In the genomic region with DNA sequence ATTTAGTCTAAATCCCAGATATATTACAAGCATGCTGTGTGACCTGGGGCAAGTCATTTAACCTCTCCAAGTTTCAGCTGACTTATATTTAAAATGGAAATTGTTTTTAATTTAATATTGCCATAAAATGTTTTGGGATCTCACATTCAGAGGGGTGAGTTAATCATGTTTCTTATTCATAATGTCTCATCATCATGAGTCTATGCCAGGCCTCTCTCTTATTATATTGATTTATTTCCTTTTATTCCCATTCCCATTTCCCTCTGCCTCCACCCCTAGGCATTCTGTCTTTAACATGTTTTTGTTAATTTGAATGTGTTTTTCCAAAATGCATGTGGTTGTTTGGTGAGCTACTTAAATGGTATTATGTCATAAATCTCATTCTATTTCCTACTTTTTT, we compare ENCODE assay signal across 16 cellular contexts. TPM values are rescaled to one million over a fixed set of nuclear protein-coding genes. Genes with fewer than 3 reads are reported as not detected.
"Had no signal": no experiment of that assay in that cellular context is flagged by ENCODE, and none has a peak within 500 bp of the region (broad histone marks: within the 10 kb centered on the region; RNA-seq: fewer than 3 reads in every experiment).

No MANE protein-coding gene starts in this region.

- H3K36me3 ChIP-seq: right lobe of liver had no signal

- H3K4me1 ChIP-seq: psoas muscle, right lobe of liver had no signal

- H3K9me3 ChIP-seq: psoas muscle, right lobe of liver had no signal

- H3K27ac ChIP-seq: coronary artery, dorsolateral prefrontal cortex, psoas muscle, right lobe of liver, skin epidermis had no signal

- DNase-seq: dorsolateral prefrontal cortex; effector CD8-positive, alpha-beta T cell; naive thymus-derived CD4-positive, alpha-beta T cell; nephron progenitor cell; psoas muscle; retina; right lobe of liver; stimulated activated CD4-positive, alpha-beta T cell treated with anti-CD3 and anti-CD28 coated beads, Interleukin-2, amount 100 ng/mL, for 24 hours; stimulated activated CD4-positive, alpha-beta T cell treated with anti-CD3 and anti-CD28 coated beads, Interleukin-4, amount 100 ng/mL, for 4 hours; stimulated activated naive CD4-positive, alpha-beta T cell; trophoblast cell had no signal

- FAIRE-seq: endometrium had no signal

- H3K4me3 ChIP-seq: coronary artery, dorsolateral prefrontal cortex, psoas muscle, right lobe of liver, skin epidermis had no signal

- H3K27me3 ChIP-seq: right lobe of liver had no signal

- ATAC-seq: esophagus mucosa; naive thymus-derived CD4-positive, alpha-beta T cell; psoas muscle; right lobe of liver had no signal

RNA-seq across cellular contexts. Expression of a gene that starts 53.7 kb away (rescaled TPM):
- total RNA-seq: esophagus mucosa, mononuclear cell had no signal
- polyA plus RNA-seq: naive thymus-derived CD4-positive, alpha-beta T cell had no signal
